Comparison of ENCODE assay signal across 22 cellular contexts in genomic region chr14:100281286-100282082, GRCh38. TPM values are rescaled to one million over a fixed set of nuclear protein-coding genes. Genes with fewer than 3 reads are reported as not detected.
A peak's percentile ranks its signal among the peaks of the same experiment; 100 is the strongest.
DNase-seq lines count a peak whose midpoint lies in the region; ATAC-seq, FAIRE-seq and TF ChIP-seq lines count a peak whose summit lies in the region.
"Had no signal": no experiment of that assay in that cellular context is flagged by ENCODE, and none has a peak within 500 bp of the region (broad histone marks: within the 10 kb centered on the region; RNA-seq: fewer than 3 reads in every experiment).

No MANE protein-coding gene starts in this region.

- no peaks in the 10 kb centered on the region for H3K27me3 Mint-ChIP-seq in naive thymus-derived CD8-positive, alpha-beta T cell
- H3K27me3 Mint-ChIP-seq: IgD-negative memory B cell had no signal

- H3K36me3 ChIP-seq in BLaER1 treated with 17β-estradiol and CSF1 and Interleukin-3, amounts not matched to agents 10 nM and 100 nM: peaks cover 25 to 70% (median 45%) of the 10 kb centered on the region in 11 experiments
- H3K36me3 ChIP-seq in HUES64 (ENCODE audit: insufficient read depth, low read length): peaks cover 36% of the 10 kb centered on the region
- peaks cover 50% of the 10 kb centered on the region; the same call in 1 of the 3 replicates for H3K36me3 ChIP-seq in K562 (ENCODE audit: control insufficient read depth, insufficient read depth, low read length)
- H3K36me3 ChIP-seq: prostate gland, uterus had no signal

- H3K27ac Mint-ChIP-seq in naive thymus-derived CD8-positive, alpha-beta T cell: peak overlapping the region in 7 of 10 donors; percentile 19 to 71 (median 34)

- ATAC-seq in K562 (no peak), HG03196 (IDR thresholded peaks at IDR 0.05; ENCODE audit: unreplicated experiment) (no peak), HG03108 (IDR thresholded peaks at IDR 0.05; ENCODE audit: unreplicated experiment) (no peak)
- no peak for ATAC-seq in naive thymus-derived CD8-positive, alpha-beta T cell
- ATAC-seq: Right ventricle myocardium inferior had no signal

- H3K4me2 ChIP-seq in BLaER1 treated with 17β-estradiol and CSF1 and Interleukin-3, amounts not matched to agents 10 nM and 100 nM: peak overlapping the region; percentile 3 to 79 (median 66); a peak in 17 of 22 replicates
- no peak overlapping the region for H3K4me2 ChIP-seq in K562 (ENCODE audit: insufficient read depth, low read length)

- CTCF ChIA-PET in K562 (lab: Yijun Ruan, JAX; ENCODE audit: low intra/inter-chr PET ratio): no interaction called here

- H3K79me2 ChIP-seq in K562 (ENCODE audit: control insufficient read depth, insufficient read depth, low read length): peaks cover 37% of the 10 kb centered on the region

- TF ChIP-seq CTCF in K562 (IDR thresholded peaks at IDR 0.05 in 2 of 3, conservative IDR thresholded peaks at IDR 0.05 in 1 of 3; ENCODE audit: insufficient read depth in 2 of 3, low read depth in 1 of 3, low read length in 3 of 3): no peak

- 88% methylated on average over 11 of the region's 11 CpGs for WGBS in HUES64
- 69% methylated on average over 9 of the region's 11 CpGs for WGBS in K562 (ENCODE audit: insufficient coverage, low coverage, missing lambda C conversion rate)

- peaks cover 53 to 89% (median 76%) of the 10 kb centered on the region in 10 experiments for H3K4me1 ChIP-seq in BLaER1 treated with 17β-estradiol and CSF1 and Interleukin-3, amounts not matched to agents 10 nM and 100 nM
- H3K4me1 ChIP-seq in HUES64 (ENCODE audit: insufficient read depth, low read length) (peaks cover 27% of the 10 kb centered on the region), K562 (replicated peaks in 1 of 2; ENCODE audit: control insufficient read depth in 2 of 2, insufficient read depth in 2 of 2, low read length in 2 of 2) (peaks cover 0 to 27% of the 10 kb centered on the region in 2 experiments; a peak in 3 of 5 replicates)
- H3K4me1 ChIP-seq: uterus had no signal

- no peak for TF ChIP-seq POLR2A in K562 (conservative IDR thresholded peaks at IDR 0.05)

- no peaks in the 10 kb centered on the region for H3K9me3 ChIP-seq in BLaER1 treated with 17β-estradiol and CSF1 and Interleukin-3, amounts not matched to agents 10 nM and 100 nM (replicated peaks in 1 of 11)
- H3K9me3 ChIP-seq in HUES64 (ENCODE audit: insufficient read depth, low read depth, low read length): no peaks in the 10 kb centered on the region
- H3K9me3 ChIP-seq in K562 (replicated peaks; ENCODE audit: control insufficient read depth, insufficient read depth, low read depth, low read length): no peaks in the 10 kb centered on the region
- H3K9me3 ChIP-seq: prostate gland, uterus had no signal

- no peak overlapping the region for H3K4me3 ChIP-seq in BLaER1 treated with 17β-estradiol and CSF1 and Interleukin-3, amounts not matched to agents 10 nM and 100 nM
- H3K4me3 ChIP-seq in HUES64 (ENCODE audit: low read length) (no peak overlapping the region), K562 (no peak overlapping the region)
- H3K4me3 ChIP-seq: prostate gland, uterus had no signal

- DNase-seq in K562 (ENCODE audit: extremely low read depth in 1 of 4, low spot score in 3 of 4) (no peak), HTR-8/SVneo (ENCODE audit: insufficient read length, low spot score) (no peak), 8988T (no peak)
- no peak for DNase-seq in naive thymus-derived CD8-positive, alpha-beta T cell
- DNase-seq: activated CD4-positive, alpha-beta T cell treated with anti-CD3 and anti-CD28 coated beads for 48 hours; activated gamma-delta T cell; C1 segment of cervical spinal cord; EL; foreskin melanocyte; NCI-H1436; stimulated activated CD4-positive, alpha-beta T cell treated with anti-CD3 and anti-CD28 coated beads, Interleukin-2, amount 100 ng/mL, for 24 hours; stimulated activated CD8-positive, alpha-beta memory T cell treated with anti-CD3 and anti-CD28 coated beads, Interleukin-4, amount 100 ng/mL, for 48 hours; T-helper 2 cell; uterus had no signal

- no peak overlapping the region for H3K4me3 Mint-ChIP-seq in naive thymus-derived CD8-positive, alpha-beta T cell
- H3K4me3 Mint-ChIP-seq: IgD-negative memory B cell had no signal

- no peaks in the 10 kb centered on the region for H3K9me1 ChIP-seq in K562 (ENCODE audit: control insufficient read depth, insufficient read depth, low read length)

- intact Hi-C loops in K562 (cut with micrococcal nuclease): no loop called here

- no peak for TF ChIP-seq RAD21 in K562 (CRISPR knock-in tag; conservative IDR thresholded peaks at IDR 0.05 in 1 of 2, IDR thresholded peaks at IDR 0.05 in 1 of 2)

- peaks cover 0 to 38% (median 2%) of the 10 kb centered on the region in 3 donors for H3K36me3 Mint-ChIP-seq in naive thymus-derived CD8-positive, alpha-beta T cell
- H3K36me3 Mint-ChIP-seq: IgD-negative memory B cell had no signal

- H3K27me3 ChIP-seq in BLaER1 treated with 17β-estradiol and CSF1 and Interleukin-3, amounts not matched to agents 10 nM and 100 nM: no peaks in the 10 kb centered on the region
- H3K27me3 ChIP-seq in HUES64 (ENCODE audit: insufficient read depth, low read length) (no peaks in the 10 kb centered on the region), K562 (ENCODE audit: control insufficient read depth in 2 of 2, insufficient read depth in 2 of 2, low read length in 2 of 2) (no peaks in the 10 kb centered on the region)
- H3K27me3 ChIP-seq: uterus had no signal

- POLR2A ChIA-PET in K562 (lab: Yijun Ruan, JAX): interaction anchor here (0.5 to 0.6 kb wide), 2 partner anchors 64 to 529 kb away, joined by 3 read pairs; no protein-coding TSS in a partner anchor
- POLR2A ChIA-PET in naive thymus-derived CD8-positive, alpha-beta T cell (lab: Charles Lee): interaction anchor here (0.7 to 1.4 kb wide), 3 partner anchors 9 to 41 kb away, joined by 3 to 4 read pairs (median 3); no protein-coding TSS in a partner anchor

- H3K9ac ChIP-seq in BLaER1 treated with 17β-estradiol and CSF1 and Interleukin-3, amounts not matched to agents 10 nM and 100 nM: peak overlapping the region in 8 of 11 experiments; percentile 2 to 53 (median 35); a peak in 10 of 22 replicates
- H3K9ac ChIP-seq in HUES64 (ENCODE audit: low read depth, low read length) (no peak overlapping the region), K562 (ENCODE audit: insufficient read depth in 1 of 2, low read depth in 2 of 2, low read length in 2 of 2) (no peak overlapping the region; a peak in 1 of 4 replicates)

- H3K9me3 Mint-ChIP-seq in naive thymus-derived CD8-positive, alpha-beta T cell: no peaks in the 10 kb centered on the region
- H3K9me3 Mint-ChIP-seq: IgD-negative memory B cell had no signal

- no peak overlapping the region for H2AFZ ChIP-seq in K562 (ENCODE audit: low read depth, low read length)

- H3K27ac ChIP-seq in BLaER1 treated with 17β-estradiol and CSF1 and Interleukin-3, amounts not matched to agents 10 nM and 100 nM: peak overlapping the region in 2 of 11 experiments; percentile 8 to 30; a peak in 3 of 22 replicates
- H3K27ac ChIP-seq in HUES64 (ENCODE audit: low read depth, low read length): peak overlapping the region; percentile 56; the same call in 1 of the 2 replicates
- no peak overlapping the region for H3K27ac ChIP-seq in K562 (ENCODE audit: extremely low read depth, low read depth, low read length)
- H3K27ac ChIP-seq: uterus had no signal

- in situ Hi-C loops in K562 (cut with MboI): no loop called here

- FAIRE-seq in K562 (lab: Jason Lieb, UNC): no peak
- FAIRE-seq in HTR-8/SVneo (lab: Jason Lieb, UNC): no peak
- FAIRE-seq: GM12892 had no signal

- peaks cover 69 to 94% (median 84%) of the 10 kb centered on the region in 11 experiments for H4K20me1 ChIP-seq in BLaER1 treated with 17β-estradiol and CSF1 and Interleukin-3, amounts not matched to agents 10 nM and 100 nM
- 0 out of 2 replicates have a peak, but pooled peaks cover 3% of the 10 kb centered on the region for H4K20me1 ChIP-seq in K562 (replicated peaks; ENCODE audit: control insufficient read depth, insufficient read depth, low read length)

- no TSS peak for BruUV-seq in K562 (replicated peaks; lab: Mats Ljungman, UMichigan)

- no peak for TF ChIP-seq EP300 in K562 (IDR thresholded peaks at IDR 0.05; ENCODE audit: low read length)

- H3K4me1 Mint-ChIP-seq in naive thymus-derived CD8-positive, alpha-beta T cell: peaks cover 18 to 36% (median 34%) of the 10 kb centered on the region in 4 donors

RNA-seq across cellular contexts. Expression of gene SLC25A29, which starts 24.8 kb away (rescaled TPM):
- polyA plus RNA-seq in HUES64 (2013, experiment 1 of 2): 53.2 TPM
- 53.9 TPM for polyA plus RNA-seq in HUES64 (2013, experiment 2 of 2)
- total RNA-seq in K562 (2011; cell fraction: chromatin; rRNA removed; ENCODE audit: low replicate concordance): 25.5 and 46.3 TPM in 2 replicates
- 35.9 TPM in 2 replicates for total RNA-seq in K562 (2011; cell fraction: nucleolus; rRNA removed)
- total RNA-seq in K562 (2011; cell fraction: nucleoplasm; rRNA removed): 25.8 and 28.6 TPM in 2 replicates
- total RNA-seq in K562 (2014; rRNA removed) (12.7 and 17.5 TPM in 2 replicates), K562 (2014; rRNA removed; fragmentation: Illumina TruSeq; extraction: Trizol) (2.0 and 2.7 TPM in 2 replicates), K562 (2015; rRNA removed; fragmentation: Illumina TruSeq; extraction: Trizol) (3.8 and 4.1 TPM in 2 replicates), K562 (2021) (13.7 and 14.5 TPM in 2 replicates)
- polyA plus RNA-seq in K562 (2011; rRNA removed) (11.3 and 20.4 TPM in 2 replicates), K562 (2014; fragmentation: Illumina TruSeq; extraction: Trizol) (4.7 and 4.8 TPM in 2 replicates), K562 (2014; fragmentation: Nextera tagmentation; extraction: Ambion mirVana) (under 1 TPM; 0.07 to 0.25 TPM), K562 (2014; rRNA removed) (14.1 and 16.4 TPM in 2 replicates)
- 19.0 and 24.9 TPM in 2 replicates for polyA plus RNA-seq in K562 (2011; cell fraction: cytosol; rRNA removed)
- polyA plus RNA-seq in K562 (2011; cell fraction: nucleus; rRNA removed): 94.7 and 105 TPM in 2 replicates
- polyA plus RNA-seq in K562 (2012): 6.3 and 8.5 TPM in 2 replicates
- 3.0 and 3.6 TPM in 2 replicates for polyA minus RNA-seq in K562 (2011; rRNA and poly(A)+ RNA removed)
- 7.5 and 8.0 TPM in 2 replicates for polyA minus RNA-seq in K562 (2011; cell fraction: cytosol; rRNA and poly(A)+ RNA removed)
- 15.0 and 16.2 TPM in 2 replicates for polyA minus RNA-seq in K562 (2011; cell fraction: nucleus; rRNA and poly(A)+ RNA removed)
- total RNA-seq in naive thymus-derived CD8-positive, alpha-beta T cell: 10 to 100 TPM; 16.1 to 18.5 TPM
- 1 to 10 TPM; 2.7 to 8.8 (median 4.1) TPM for polyA plus RNA-seq in naive thymus-derived CD8-positive, alpha-beta T cell

RNA-seq across cellular contexts. Expression of gene SLC25A47, which starts 41.7 kb away (rescaled TPM):
- polyA plus RNA-seq in HUES64 (2013, experiment 1 of 2): not detected
- not detected for polyA plus RNA-seq in HUES64 (2013, experiment 2 of 2)
- total RNA-seq in K562 (2011; cell fraction: chromatin; rRNA removed; ENCODE audit: low replicate concordance): not detected in 2 replicates
- total RNA-seq in K562 (2011; cell fraction: nucleolus; rRNA removed): not detected in 2 replicates
- not detected in 2 replicates for total RNA-seq in K562 (2011; cell fraction: nucleoplasm; rRNA removed)
- 0.23 and 0.24 TPM in 2 replicates for total RNA-seq in K562 (2014; rRNA removed)
- not detected in 2 replicates for total RNA-seq in K562 (2014; rRNA removed; fragmentation: Illumina TruSeq; extraction: Trizol)
- total RNA-seq in K562 (2015; rRNA removed; fragmentation: Illumina TruSeq; extraction: Trizol): 0.22 TPM in 1 of 2 replicates, not detected in the other
- total RNA-seq in K562 (2021): 0.09 and 0.25 TPM in 2 replicates
- not detected in 2 replicates for polyA plus RNA-seq in K562 (2011; rRNA removed)
- not detected in 2 replicates for polyA plus RNA-seq in K562 (2011; cell fraction: cytosol; rRNA removed)
- not detected in 2 replicates for polyA plus RNA-seq in K562 (2011; cell fraction: nucleus; rRNA removed)
- 0.06 TPM in 1 of 2 replicates, not detected in the other for polyA plus RNA-seq in K562 (2012)
- polyA plus RNA-seq in K562 (2014; fragmentation: Illumina TruSeq; extraction: Trizol): not detected in 2 replicates
- polyA plus RNA-seq in K562 (2014; fragmentation: Nextera tagmentation; extraction: Ambion mirVana): not detected
- not detected in 2 replicates for polyA plus RNA-seq in K562 (2014; rRNA removed)
- not detected in 2 replicates for polyA minus RNA-seq in K562 (2011; rRNA and poly(A)+ RNA removed)
- not detected in 2 replicates for polyA minus RNA-seq in K562 (2011; cell fraction: cytosol; rRNA and poly(A)+ RNA removed)
- polyA minus RNA-seq in K562 (2011; cell fraction: nucleus; rRNA and poly(A)+ RNA removed): not detected in 2 replicates
- not detected for total RNA-seq in naive thymus-derived CD8-positive, alpha-beta T cell
- not detected for polyA plus RNA-seq in naive thymus-derived CD8-positive, alpha-beta T cell
- total RNA-seq: Right ventricle myocardium inferior, uterus had no signal
- polyA plus RNA-seq: IgD-negative memory B cell had no signal

RNA-seq across cellular contexts. Expression of gene YY1, which starts 42.5 kb away (rescaled TPM):
- polyA plus RNA-seq in HUES64 (2013, experiment 1 of 2): 81.7 TPM
- 72.6 TPM for polyA plus RNA-seq in HUES64 (2013, experiment 2 of 2)
- 30.4 and 53.6 TPM in 2 replicates for total RNA-seq in K562 (2011; cell fraction: chromatin; rRNA removed; ENCODE audit: low replicate concordance)
- total RNA-seq in K562 (2011; cell fraction: nucleolus; rRNA removed): 21.0 and 21.6 TPM in 2 replicates
- total RNA-seq in K562 (2011; cell fraction: nucleoplasm; rRNA removed): 32.7 and 52.1 TPM in 2 replicates
- total RNA-seq in K562 (2014; rRNA removed) (45.3 and 46.7 TPM in 2 replicates), K562 (2014; rRNA removed; fragmentation: Illumina TruSeq; extraction: Trizol) (70.8 and 81.3 TPM in 2 replicates), K562 (2015; rRNA removed; fragmentation: Illumina TruSeq; extraction: Trizol) (44.3 and 53.0 TPM in 2 replicates), K562 (2021) (74.2 and 76.9 TPM in 2 replicates)
- polyA plus RNA-seq in K562 (2011; rRNA removed) (35.4 and 55.0 TPM in 2 replicates), K562 (2014; fragmentation: Illumina TruSeq; extraction: Trizol) (43.9 and 46.5 TPM in 2 replicates), K562 (2014; fragmentation: Nextera tagmentation; extraction: Ambion mirVana) (10 to 100 TPM; 20.8 to 21.0 TPM), K562 (2014; rRNA removed) (28.8 and 29.0 TPM in 2 replicates)
- 16.4 TPM in 2 replicates for polyA plus RNA-seq in K562 (2011; cell fraction: cytosol; rRNA removed)
- polyA plus RNA-seq in K562 (2011; cell fraction: nucleus; rRNA removed): 22.7 and 24.9 TPM in 2 replicates
- polyA plus RNA-seq in K562 (2012): 44.5 and 48.2 TPM in 2 replicates
- polyA minus RNA-seq in K562 (2011; rRNA and poly(A)+ RNA removed): 33.4 and 50.0 TPM in 2 replicates
- 21.0 and 27.0 TPM in 2 replicates for polyA minus RNA-seq in K562 (2011; cell fraction: cytosol; rRNA and poly(A)+ RNA removed)
- 11.6 and 19.1 TPM in 2 replicates for polyA minus RNA-seq in K562 (2011; cell fraction: nucleus; rRNA and poly(A)+ RNA removed)
- 100 to 1,000 TPM in 1 of 2 experiments, 10 to 100 TPM in 1; 93.2 to 102 TPM for total RNA-seq in naive thymus-derived CD8-positive, alpha-beta T cell
- polyA plus RNA-seq in naive thymus-derived CD8-positive, alpha-beta T cell: 10 to 100 TPM; 15.0 to 16.5 (median 16.2) TPM

Comparison
In these comparisons a context has a peak if more than half of its experiments do, and no peak if none do; other contexts are left out.
1. H3K9ac ChIP-seq: peak in BLaER1 treated with 17β-estradiol and CSF1 and Interleukin-3, amounts not matched to agents 10 nM and 100 nM (8 of 11); none in HUES64 (single experiment) and K562 (0 of 2).